8 cellular contexts compared by ENCODE assay signal in genomic region chr7:102433319-102434038, GRCh38. TPM values are rescaled to one million over a fixed set of nuclear protein-coding genes. Genes with fewer than 3 reads are reported as not detected.
DNase-seq lines count a peak whose midpoint lies in the region; ATAC-seq lines count a peak whose summit lies in the region.

ORAI2 (plus strand) TSS chr7:102433575; CDS start chr7:102438957, 5,382 bp downstream.

- H3K36me3 ChIP-seq in endocrine pancreas (ENCODE audit: control insufficient read depth, insufficient read depth, low read length) (no peaks in the 10 kb centered on the region), mesodermal cell (ENCODE audit: control insufficient read depth, insufficient read depth, low read length) (peaks cover 25% of the 10 kb centered on the region)

- no peaks in the 10 kb centered on the region for H3K27me3 Mint-ChIP-seq in activated CD8-positive, alpha-beta memory T cell treated with anti-CD3 and anti-CD28 coated beads, Interleukin-2, amount 10 ng/mL, durations not matched to agents 7 days and 5 days

- peak within 1 kb of the TSS; percentile 85 for H3K27ac Mint-ChIP-seq in activated CD8-positive, alpha-beta memory T cell treated with anti-CD3 and anti-CD28 coated beads, Interleukin-2, amount 10 ng/mL, durations not matched to agents 7 days and 5 days

- 1 to 2% methylated on average over 26 to 53 of the region's 83 CpGs for WGBS in mesodermal cell (ENCODE audit: insufficient coverage in 2 of 2), 2 experiments

- ATAC-seq in GM18517 (IDR thresholded peaks at IDR 0.05; ENCODE audit: unreplicated experiment) (peak; percentile 41), HG03066 (IDR thresholded peaks at IDR 0.05; ENCODE audit: low read depth, unreplicated experiment) (peak; percentile 47)
- peak; percentile 71 for ATAC-seq in activated CD8-positive, alpha-beta memory T cell treated with anti-CD3 and anti-CD28 coated beads, Interleukin-2, amount 10 ng/mL, durations not matched to agents 7 days and 5 days

- peak within 1 kb of the TSS; percentile 75 for H3K4me3 Mint-ChIP-seq in activated CD8-positive, alpha-beta memory T cell treated with anti-CD3 and anti-CD28 coated beads, Interleukin-2, amount 10 ng/mL, durations not matched to agents 7 days and 5 days

- peak; percentile 40 for DNase-seq in A172 (ENCODE audit: low spot score)
- peak; percentile 64 for DNase-seq in NCI-H774 (lab: John Stamatoyannopoulos, UW)
- DNase-seq in activated CD8-positive, alpha-beta memory T cell treated with anti-CD3 and anti-CD28 coated beads, Interleukin-2, amount 10 ng/mL, durations not matched to agents 7 days and 5 days = peak; percentile 89
- DNase-seq in stimulated activated CD8-positive, alpha-beta memory T cell treated with anti-CD3 and anti-CD28 coated beads, Interleukin-15, amount 100 ng/mL, for 24 hours (ENCODE audit: low read depth) = peak; percentile 87

- no peaks in the 10 kb centered on the region for H3K9me3 ChIP-seq in endocrine pancreas (ENCODE audit: control insufficient read depth, low read length)
- H3K9me3 ChIP-seq in mesodermal cell (ENCODE audit: control insufficient read depth, low read length) = no peaks in the 10 kb centered on the region

- CTCF ChIA-PET in activated CD8-positive, alpha-beta memory T cell treated with anti-CD3 and anti-CD28 coated beads, Interleukin-2, amount 10 ng/mL, durations not matched to agents 7 days and 5 days (lab: Charles Lee) = interaction anchor here (0.6 to 5.9 kb wide), 8 partner anchors 12 to 212 kb away, joined by 3 to 50 read pairs (median 5); no protein-coding TSS in a partner anchor

- no peaks in the 10 kb centered on the region for H3K27me3 ChIP-seq in endocrine pancreas (ENCODE audit: control insufficient read depth, insufficient read depth, low read length)

- H3K36me3 Mint-ChIP-seq in activated CD8-positive, alpha-beta memory T cell treated with anti-CD3 and anti-CD28 coated beads, Interleukin-2, amount 10 ng/mL, durations not matched to agents 7 days and 5 days = peaks cover 18% of the 10 kb centered on the region

- H3K9me3 Mint-ChIP-seq in activated CD8-positive, alpha-beta memory T cell treated with anti-CD3 and anti-CD28 coated beads, Interleukin-2, amount 10 ng/mL, durations not matched to agents 7 days and 5 days (ENCODE audit: low read depth) = no peaks in the 10 kb centered on the region

- H3K4me1 ChIP-seq in endocrine pancreas (ENCODE audit: control insufficient read depth, insufficient read depth, low read length) = no peaks in the 10 kb centered on the region
- H3K4me1 ChIP-seq in mesodermal cell (ENCODE audit: control insufficient read depth, insufficient read depth, low read length, poor library complexity, severe bottlenecking) = peaks cover 15% of the 10 kb centered on the region

- H3K4me3 ChIP-seq in endocrine pancreas (ENCODE audit: control insufficient read depth, insufficient read depth, low read length) (peak within 1 kb of the TSS; percentile 43), mesodermal cell (ENCODE audit: extremely low read depth, insufficient read depth, low read length, poor library complexity, severe bottlenecking) (peak within 1 kb of the TSS; percentile 70)

- peak within 1 kb of the TSS; percentile 69 for H3K27ac ChIP-seq in mesodermal cell (ENCODE audit: low read depth, low read length, severe bottlenecking)

- H3K4me1 Mint-ChIP-seq in activated CD8-positive, alpha-beta memory T cell treated with anti-CD3 and anti-CD28 coated beads, Interleukin-2, amount 10 ng/mL, durations not matched to agents 7 days and 5 days = peaks cover 53% of the 10 kb centered on the region

- peak within 1 kb of the TSS; percentile 43 for H3K9ac ChIP-seq in endocrine pancreas (ENCODE audit: control insufficient read depth, insufficient read depth, low read length)

RNA-seq across cellular contexts. Expression of gene ORAI2, which starts in this region (rescaled TPM):
- total RNA-seq in A172 (2014; rRNA removed; shearing (Covaris generic)) = 67.6 and 77.9 TPM in 2 replicates
- total RNA-seq in activated CD8-positive, alpha-beta memory T cell treated with anti-CD3 and anti-CD28 coated beads, Interleukin-2, amount 10 ng/mL, durations not matched to agents 7 days and 5 days = 10 to 100 TPM; 58.1 to 73.7 TPM
- 42.3 TPM for polyA plus RNA-seq in mesodermal cell (2013, experiment 1 of 2)
- polyA plus RNA-seq in mesodermal cell (2013, experiment 2 of 2) = 36.6 TPM

Comparison
In these comparisons a context has a peak if more than half of its experiments do, and no peak if none do; other contexts are left out.
1. Peak in every context shown above with its lines: DNase-seq, ATAC-seq, H3K4me3 ChIP-seq and H3K27ac ChIP-seq.